Comparison of ENCODE assay signal across 1 cellular context in genomic region chr10:31030216-31030615, GRCh38.
TF ChIP-seq lines count a peak whose summit lies in the region.

No MANE protein-coding gene starts in this region.

TF ChIP-seq in GM23338, 12 proteins besides CTCF, POLR2A, EP300 and RAD21 (continued from another document):
- TF ChIP-seq, protein P1, sequence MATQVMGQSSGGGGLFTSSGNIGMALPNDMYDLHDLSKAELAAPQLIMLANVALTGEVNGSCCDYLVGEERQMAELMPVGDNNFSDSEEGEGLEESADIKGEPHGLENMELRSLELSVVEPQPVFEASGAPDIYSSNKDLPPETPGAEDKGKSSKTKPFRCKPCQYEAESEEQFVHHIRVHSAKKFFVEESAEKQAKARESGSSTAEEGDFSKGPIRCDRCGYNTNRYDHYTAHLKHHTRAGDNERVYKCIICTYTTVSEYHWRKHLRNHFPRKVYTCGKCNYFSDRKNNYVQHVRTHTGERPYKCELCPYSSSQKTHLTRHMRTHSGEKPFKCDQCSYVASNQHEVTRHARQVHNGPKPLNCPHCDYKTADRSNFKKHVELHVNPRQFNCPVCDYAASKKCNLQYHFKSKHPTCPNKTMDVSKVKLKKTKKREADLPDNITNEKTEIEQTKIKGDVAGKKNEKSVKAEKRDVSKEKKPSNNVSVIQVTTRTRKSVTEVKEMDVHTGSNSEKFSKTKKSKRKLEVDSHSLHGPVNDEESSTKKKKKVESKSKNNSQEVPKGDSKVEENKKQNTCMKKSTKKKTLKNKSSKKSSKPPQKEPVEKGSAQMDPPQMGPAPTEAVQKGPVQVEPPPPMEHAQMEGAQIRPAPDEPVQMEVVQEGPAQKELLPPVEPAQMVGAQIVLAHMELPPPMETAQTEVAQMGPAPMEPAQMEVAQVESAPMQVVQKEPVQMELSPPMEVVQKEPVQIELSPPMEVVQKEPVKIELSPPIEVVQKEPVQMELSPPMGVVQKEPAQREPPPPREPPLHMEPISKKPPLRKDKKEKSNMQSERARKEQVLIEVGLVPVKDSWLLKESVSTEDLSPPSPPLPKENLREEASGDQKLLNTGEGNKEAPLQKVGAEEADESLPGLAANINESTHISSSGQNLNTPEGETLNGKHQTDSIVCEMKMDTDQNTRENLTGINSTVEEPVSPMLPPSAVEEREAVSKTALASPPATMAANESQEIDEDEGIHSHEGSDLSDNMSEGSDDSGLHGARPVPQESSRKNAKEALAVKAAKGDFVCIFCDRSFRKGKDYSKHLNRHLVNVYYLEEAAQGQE (IDR thresholded peaks at IDR 0.05; ENCODE audit: unreplicated experiment) = no peak
- TF ChIP-seq, protein P2, sequence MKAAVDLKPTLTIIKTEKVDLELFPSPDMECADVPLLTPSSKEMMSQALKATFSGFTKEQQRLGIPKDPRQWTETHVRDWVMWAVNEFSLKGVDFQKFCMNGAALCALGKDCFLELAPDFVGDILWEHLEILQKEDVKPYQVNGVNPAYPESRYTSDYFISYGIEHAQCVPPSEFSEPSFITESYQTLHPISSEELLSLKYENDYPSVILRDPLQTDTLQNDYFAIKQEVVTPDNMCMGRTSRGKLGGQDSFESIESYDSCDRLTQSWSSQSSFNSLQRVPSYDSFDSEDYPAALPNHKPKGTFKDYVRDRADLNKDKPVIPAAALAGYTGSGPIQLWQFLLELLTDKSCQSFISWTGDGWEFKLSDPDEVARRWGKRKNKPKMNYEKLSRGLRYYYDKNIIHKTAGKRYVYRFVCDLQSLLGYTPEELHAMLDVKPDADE (IDR thresholded peaks at IDR 0.05) = no peak
